ENCODE assay signal across 1 cellular context in genomic region chr10:101032637-101033201, GRCh38.
TF ChIP-seq lines count a peak whose summit lies in the region.

No MANE protein-coding gene starts in this region.

TF ChIP-seq in HepG2, 621 proteins besides CTCF, POLR2A, EP300 and RAD21 (continued from another document):
- 0 out of 2 replicates have a peak, but pooled peaks have one; percentile 15 for TF ChIP-seq MXD4 (CRISPR knock-in tag; IDR thresholded peaks at IDR 0.05)
- TF ChIP-seq ZBTB20 (CRISPR knock-in tag; IDR thresholded peaks at IDR 0.05; ENCODE audit: borderline replicate concordance, low read depth) = no peak
- peak; percentile 16; the same call in 1 of the 2 replicates for TF ChIP-seq KDM5B (CRISPR knock-in tag; IDR thresholded peaks at IDR 0.05; ENCODE audit: borderline replicate concordance)
- TF ChIP-seq TBL1XR1 (IDR thresholded peaks at IDR 0.05; ENCODE audit: borderline replicate concordance, low read length, partially characterized antibody) = no peak
- no peak for TF ChIP-seq SMYD3 (CRISPR knock-in tag; IDR thresholded peaks at IDR 0.05)
- no peak for TF ChIP-seq DNMT3B (CRISPR knock-in tag; conservative IDR thresholded peaks at IDR 0.05)
- TF ChIP-seq KAT8 (CRISPR knock-in tag; IDR thresholded peaks at IDR 0.05) = 0 out of 2 replicates have a peak, but pooled peaks have one; percentile 14
- TF ChIP-seq TRIM22 (IDR thresholded peaks at IDR 0.05) = no peak
- TF ChIP-seq ZNF552 (CRISPR knock-in tag; IDR thresholded peaks at IDR 0.05; ENCODE audit: borderline replicate concordance) = 0 out of 2 replicates have a peak, but pooled peaks have one; percentile 17
- 0 out of 2 replicates have a peak, but pooled peaks have one; percentile 9 for TF ChIP-seq PRMT3 (CRISPR knock-in tag; IDR thresholded peaks at IDR 0.05; ENCODE audit: borderline replicate concordance, low read depth)
- TF ChIP-seq PATZ1 (CRISPR knock-in tag; IDR thresholded peaks at IDR 0.05) = peak; percentile 59; the same call in 1 of the 2 replicates
- TF ChIP-seq ZNF704 (CRISPR knock-in tag; IDR thresholded peaks at IDR 0.05; ENCODE audit: borderline replicate concordance) = no peak
- TF ChIP-seq THAP8 (CRISPR knock-in tag; IDR thresholded peaks at IDR 0.05; ENCODE audit: borderline replicate concordance) = 0 out of 2 replicates have a peak, but pooled peaks have one; percentile 43
- TF ChIP-seq JUNB (CRISPR knock-in tag; IDR thresholded peaks at IDR 0.05; ENCODE audit: borderline replicate concordance) = 0 out of 2 replicates have a peak, but pooled peaks have one; percentile 47
- TF ChIP-seq HDAC2 (CRISPR knock-in tag; IDR thresholded peaks at IDR 0.05) = no peak
- 0 out of 2 replicates have a peak, but pooled peaks have one; percentile 14 for TF ChIP-seq YEATS2 (CRISPR knock-in tag; IDR thresholded peaks at IDR 0.05; ENCODE audit: borderline replicate concordance)
- TF ChIP-seq HNF1B (CRISPR knock-in tag; IDR thresholded peaks at IDR 0.05) = peak; percentile 50; the same call in 1 of the 2 replicates
- peak; percentile 60; the same call in 1 of the 2 replicates for TF ChIP-seq SAP130 (CRISPR knock-in tag; IDR thresholded peaks at IDR 0.05; ENCODE audit: low read depth)
- TF ChIP-seq TEAD3 (CRISPR knock-in tag; optimal IDR thresholded peaks at IDR 0.05; ENCODE audit: borderline replicate concordance) = peak; percentile 7
- 0 out of 2 replicates have a peak, but pooled peaks have one; percentile 15 for TF ChIP-seq ZNF234 (CRISPR knock-in tag; conservative IDR thresholded peaks at IDR 0.05)
- TF ChIP-seq GATAD2A (CRISPR knock-in tag; IDR thresholded peaks at IDR 0.05) = 0 out of 2 replicates have a peak, but pooled peaks have one; percentile 6
- TF ChIP-seq ATF3 (CRISPR knock-in tag; IDR thresholded peaks at IDR 0.05) = peak; percentile 44; the same call in 1 of the 2 replicates
- TF ChIP-seq ZNF678 (CRISPR knock-in tag; IDR thresholded peaks at IDR 0.05) = no peak
- no peak for TF ChIP-seq LRRFIP1 (CRISPR knock-in tag; conservative IDR thresholded peaks at IDR 0.05)
- TF ChIP-seq ZBED4 (CRISPR knock-in tag; IDR thresholded peaks at IDR 0.05; ENCODE audit: borderline replicate concordance) = no peak
